Comparison of ENCODE assay signal across 12 cellular contexts in the genomic region with DNA sequence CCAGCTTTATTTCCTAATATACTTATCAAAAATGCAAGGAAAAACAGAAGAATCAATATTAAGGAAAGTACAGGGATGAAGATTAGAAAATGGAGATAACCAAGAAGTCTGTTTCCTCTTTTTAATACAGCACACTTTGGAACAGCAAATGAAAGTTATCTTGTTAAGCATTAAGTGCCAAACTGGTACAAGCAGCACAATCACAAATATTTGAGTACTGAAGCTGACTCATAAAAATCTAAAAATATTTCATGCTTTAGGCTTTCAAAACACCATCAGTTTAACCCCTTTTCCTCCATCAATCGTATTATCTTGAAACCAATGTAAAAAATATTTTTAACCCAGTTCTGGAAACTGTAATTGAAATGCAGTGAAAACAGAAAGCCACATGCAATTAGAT. TPM values are rescaled to one million over a fixed set of nuclear protein-coding genes. Genes with fewer than 3 reads are reported as not detected.
DNase-seq lines count a peak whose midpoint lies in the region; ATAC-seq, FAIRE-seq and TF ChIP-seq lines count a peak whose summit lies in the region.
"Had no signal": no experiment of that assay in that cellular context is flagged by ENCODE, and none has a peak within 500 bp of the region (broad histone marks: within the 10 kb centered on the region; RNA-seq: fewer than 3 reads in every experiment).

No MANE protein-coding gene starts in this region.

- no peak overlapping the region for H3K18ac ChIP-seq in H1 (ENCODE audit: extremely low read depth, low read length)

- H3K27me3 ChIP-seq in H1 (replicated peaks in 1 of 4; ENCODE audit: control insufficient read depth in 3 of 4, extremely low read depth in 1 of 4, insufficient read depth in 3 of 4, low read length in 3 of 4): no peaks in the 10 kb centered on the region
- H3K27me3 ChIP-seq in psoas muscle (ENCODE audit: insufficient read depth in 3 of 3, low read length in 2 of 3): no peaks in the 10 kb centered on the region
- H3K27me3 ChIP-seq: transverse colon had no signal

- H3K4me3 ChIP-seq in H1 (ENCODE audit: extremely low read depth in 1 of 4, insufficient read depth in 2 of 4, low read depth in 3 of 4, low read length in 4 of 4): peak overlapping the region in 2 of 4 experiments; percentile 5 to 97; a peak in 3 of 8 replicates
- H3K4me3 ChIP-seq in psoas muscle: peak overlapping the region; percentile 96
- H3K4me3 ChIP-seq: transverse colon had no signal

- peaks cover 67% of the 10 kb centered on the region for H3K4me1 Mint-ChIP-seq in activated CD4-positive, alpha-beta T cell treated with anti-CD3 and anti-CD28 coated beads for 36 hours
- H3K4me1 Mint-ChIP-seq in endothelial cell (ENCODE audit: unreplicated experiment): peaks cover 62% of the 10 kb centered on the region

- no peak for FAIRE-seq in H1 (lab: Jason Lieb, UNC)
- FAIRE-seq: kidney had no signal

- no peak overlapping the region for H3K27ac ChIP-seq in H1 (ENCODE audit: low read depth, low read length)
- H3K27ac ChIP-seq in psoas muscle: no peak overlapping the region

- H3K4ac ChIP-seq in H1 (replicated peaks; ENCODE audit: insufficient read length, low read depth, low read length): no peak overlapping the region

- no peak overlapping the region for H3K14ac ChIP-seq in H1 (ENCODE audit: insufficient read length)

- no peak overlapping the region for H2BK5ac ChIP-seq in H1 (ENCODE audit: low read depth, low read length)

- H3K9ac ChIP-seq in H1 (replicated peaks in 1 of 4; ENCODE audit: extremely low read depth in 1 of 4, low read depth in 3 of 4, low read length in 3 of 4): no peak overlapping the region

- peak overlapping the region; percentile 10 to 97; a peak in 3 of 4 replicates for H3K4me2 ChIP-seq in H1 (ENCODE audit: insufficient read depth in 1 of 2, low read depth in 2 of 2, low read length in 2 of 2)

- no peak overlapping the region for H4K8ac ChIP-seq in H1 (ENCODE audit: extremely low read depth, insufficient read depth, low read length)

- no peak for TF ChIP-seq POLR2A in H1 (IDR thresholded peaks at IDR 0.05; ENCODE audit: control extremely low read depth in 1 of 2, low read depth in 2 of 2, low read length in 2 of 2)

- H2BK120ac ChIP-seq in H1 (replicated peaks; ENCODE audit: low read depth, low read length): no peak overlapping the region

- H3K27me3 Mint-ChIP-seq in activated CD4-positive, alpha-beta T cell treated with anti-CD3 and anti-CD28 coated beads for 36 hours: no peaks in the 10 kb centered on the region
- H3K27me3 Mint-ChIP-seq in endothelial cell (ENCODE audit: unreplicated experiment): peaks cover 15% of the 10 kb centered on the region

- POLR2A ChIA-PET in activated CD4-positive, alpha-beta T cell treated with anti-CD3 and anti-CD28 coated beads for 36 hours (lab: Charles Lee): interaction anchor here (0.7 kb wide), 1 partner anchor 16 kb away, joined by 3 read pairs; no protein-coding TSS in a partner anchor
- POLR2A ChIA-PET in H1 (lab: Charles Lee; ENCODE audit: partially characterized antibody): interaction anchor here (1.0 kb wide), 1 partner anchor 26 kb away, joined by 4 read pairs; no protein-coding TSS in a partner anchor

- H3K56ac ChIP-seq in H1 (replicated peaks; ENCODE audit: insufficient read length, low read depth, low read length): no peak overlapping the region

- no peaks in the 10 kb centered on the region for H3K9me3 Mint-ChIP-seq in activated CD4-positive, alpha-beta T cell treated with anti-CD3 and anti-CD28 coated beads for 36 hours (ENCODE audit: low read depth)
- no peaks in the 10 kb centered on the region for H3K9me3 Mint-ChIP-seq in endothelial cell (ENCODE audit: unreplicated experiment)

- no peak for TF ChIP-seq CTCF in H1 (IDR thresholded peaks at IDR 0.05; ENCODE audit: control extremely low read depth in 1 of 3, insufficient read depth in 1 of 3, low read depth in 1 of 3, low read length in 3 of 3)
- TF ChIP-seq CTCF in psoas muscle (IDR thresholded peaks at IDR 0.05): no peak
- TF ChIP-seq CTCF in endothelial cell (IDR thresholded peaks at IDR 0.05; ENCODE audit: unreplicated experiment): no peak

- H3K9me3 ChIP-seq in H1 (ENCODE audit: insufficient read depth in 2 of 2, low read depth in 1 of 2, low read length in 1 of 2) (no peaks in the 10 kb centered on the region), psoas muscle (no peaks in the 10 kb centered on the region)
- H3K9me3 ChIP-seq: transverse colon had no signal

- peaks cover 22% of the 10 kb centered on the region for H3K36me3 Mint-ChIP-seq in activated CD4-positive, alpha-beta T cell treated with anti-CD3 and anti-CD28 coated beads for 36 hours (ENCODE audit: low read depth)
- peaks cover 7% of the 10 kb centered on the region for H3K36me3 Mint-ChIP-seq in endothelial cell (ENCODE audit: low read depth, unreplicated experiment)

- WGBS in H1 (ENCODE audit: extremely low coverage in 1 of 2, insufficient coverage in 1 of 2, insufficient read length in 1 of 2, insufficient replicate concordance in 2 of 2, low coverage in 1 of 2, low lambda C conversion rate in 2 of 2, missing lambda C conversion rate in 1 of 2), 2 experiments: 88 to 100% methylated on average over 1 of the region's 1 CpG
- 39 to 49% (median 45%) methylated on average over 1 of the region's 1 CpG for WGBS in psoas muscle, 3 donors

- H2BK20ac ChIP-seq in H1 (ENCODE audit: low read length): no peak overlapping the region

- no peak overlapping the region for H2BK15ac ChIP-seq in H1 (ENCODE audit: low read length)

- peaks cover 11% of the 10 kb centered on the region for H3K23me2 ChIP-seq in H1 (ENCODE audit: low read depth, low read length)

- no peak for TF ChIP-seq RAD21 in H1 (IDR thresholded peaks at IDR 0.05 in 1 of 2, conservative IDR thresholded peaks at IDR 0.05 in 1 of 2; ENCODE audit: low read depth in 2 of 2, low read length in 2 of 2)

- H2AK5ac ChIP-seq in H1 (ENCODE audit: low read depth, low read length): no peak overlapping the region

- H3K4me1 ChIP-seq in H1 (replicated peaks in 1 of 4; ENCODE audit: control insufficient read depth in 3 of 4, insufficient read depth in 4 of 4, low read length in 3 of 4) (peaks cover 6 to 33% (median 21%) of the 10 kb centered on the region in 4 experiments; a peak in 6 of 7 replicates), psoas muscle (peaks cover 50% of the 10 kb centered on the region)

- H3K36me3 ChIP-seq in H1 (ENCODE audit: control insufficient read depth in 2 of 4, insufficient read depth in 4 of 4, low read length in 3 of 4) (no peaks in the 10 kb centered on the region), psoas muscle (ENCODE audit: insufficient read depth in 1 of 2, low read depth in 1 of 2) (no peaks in the 10 kb centered on the region)
- H3K36me3 ChIP-seq: transverse colon had no signal

- H4K5ac ChIP-seq in H1 (ENCODE audit: insufficient read length, low read depth, low read length): no peak overlapping the region

- H3K79me2 ChIP-seq in H1 (ENCODE audit: control insufficient read depth in 1 of 2, insufficient read depth in 2 of 2, low read length in 2 of 2): peaks cover 59 to 85% of the 10 kb centered on the region in 2 experiments

- no peak overlapping the region for H3K23ac ChIP-seq in H1 (ENCODE audit: insufficient read length)

- H4K91ac ChIP-seq in H1 (replicated peaks; ENCODE audit: insufficient read length, low read length): no peak overlapping the region

- no peak for TF ChIP-seq EP300 in H1 (IDR thresholded peaks at IDR 0.05; ENCODE audit: borderline replicate concordance in 1 of 2, low read depth in 2 of 2, low read length in 2 of 2)

- H3K4me3 Mint-ChIP-seq in activated CD4-positive, alpha-beta T cell treated with anti-CD3 and anti-CD28 coated beads for 36 hours: peak overlapping the region; percentile 92
- H3K4me3 Mint-ChIP-seq in endothelial cell (ENCODE audit: unreplicated experiment): no peak overlapping the region

- no peak for ATAC-seq in activated CD4-positive, alpha-beta T cell treated with anti-CD3 and anti-CD28 coated beads for 36 hours
- no peak for ATAC-seq in psoas muscle

- H3K79me1 ChIP-seq in H1 (ENCODE audit: low read depth, low read length): peaks cover 5% of the 10 kb centered on the region; the same call in 1 of the 2 replicates

- intact Hi-C loops in activated CD4-positive, alpha-beta T cell treated with anti-CD3 and anti-CD28 coated beads for 36 hours (cut with DNase I, micrococcal nuclease): loop anchor here (2.0 to 10.0 kb wide), 3 partner anchors 15 to 1141 kb away; partner anchors contain the start of gene BNIP1 (in 1 of the 2)
- intact Hi-C loops in psoas muscle (cut with DNase I): loop anchor here in 1 of 2 donors (10.0 kb wide), 1 partner anchor 89 kb away; no protein-coding TSS in a partner anchor

- no peak overlapping the region for H2AFZ ChIP-seq in H1 (ENCODE audit: low read length)

- CTCF ChIA-PET in activated CD4-positive, alpha-beta T cell treated with anti-CD3 and anti-CD28 coated beads for 36 hours (lab: Charles Lee): interaction anchor here (0.6 to 5.5 kb wide), 6 partner anchors 10 to 290 kb away, joined by 3 to 57 read pairs (median 3); no protein-coding TSS in a partner anchor
- CTCF ChIA-PET in H1 (lab: Charles Lee; ENCODE audit: partially characterized antibody): interaction anchor here (0.8 to 4.9 kb wide), 7 partner anchors 25 to 96 kb away, joined by 3 to 33 read pairs (median 4); no protein-coding TSS in a partner anchor

- no peak for DNase-seq in activated CD4-positive, alpha-beta T cell treated with anti-CD3 and anti-CD28 coated beads for 36 hours
- no peak for DNase-seq in activated CD4-positive, alpha-beta T cell treated with anti-CD3 and anti-CD28 coated beads, Interleukin-2, amount 50 U/mL, for 4 hours
- peak; percentile 17 for DNase-seq in NAMALWA (ENCODE audit: low spot score)
- no peak for DNase-seq in H1 (ENCODE audit: low read depth in 1 of 2, low spot score in 2 of 2)
- DNase-seq in psoas muscle: no peak
- DNase-seq in endothelial cell (ENCODE audit: low spot score): no peak
- DNase-seq in cerebellar nuclear complex (lab: John Stamatoyannopoulos, UW): no peak
- DNase-seq in SK-N-DZ (ENCODE audit: low spot score): no peak
- DNase-seq: activated CD4-positive, CD25-positive, alpha-beta regulatory T cell; cortex of kidney; kidney; transverse colon had no signal

- peak overlapping the region; percentile 65 for H3K27ac Mint-ChIP-seq in activated CD4-positive, alpha-beta T cell treated with anti-CD3 and anti-CD28 coated beads for 36 hours
- no peak overlapping the region for H3K27ac Mint-ChIP-seq in endothelial cell (ENCODE audit: unreplicated experiment)

- no peak overlapping the region for H2BK12ac ChIP-seq in H1 (ENCODE audit: low read depth, low read length)

- H4K20me1 ChIP-seq in H1 (replicated peaks in 1 of 2; ENCODE audit: control insufficient read depth in 1 of 2, insufficient read depth in 2 of 2, low read length in 2 of 2): peaks cover 18 to 24% of the 10 kb centered on the region in 2 experiments

RNA-seq across cellular contexts. Expression of gene FBXW11, which starts 2.7 kb away (rescaled TPM):
- total RNA-seq in activated CD4-positive, alpha-beta T cell treated with anti-CD3 and anti-CD28 coated beads for 36 hours: 10 to 100 TPM; 33.8 to 39.5 TPM
- 75.6 and 77.2 TPM in 2 replicates for total RNA-seq in H1 (2021; fragmentation: NEBNext Ultra II Directional; extraction: Animal tissue kit (Norgen Biotek cat#: 25700))
- 41.1 and 45.0 TPM in 2 replicates for polyA plus RNA-seq in H1 (2011; rRNA removed)
- polyA plus RNA-seq in H1 (2011; cell fraction: cytosol; rRNA removed): 53.5 TPM
- 45.3 TPM for polyA plus RNA-seq in H1 (2011; cell fraction: nucleus; rRNA removed)
- polyA plus RNA-seq in H1 (2012, experiment 1 of 2): 39.7 to 54.0 TPM (median 49.6 TPM) in 4 replicates
- 15.1 TPM for polyA plus RNA-seq in H1 (2012, experiment 2 of 2)
- 28.3 TPM for polyA plus RNA-seq in H1 (2013, experiment 1 of 2)
- polyA plus RNA-seq in H1 (2013, experiment 2 of 2): 27.8 TPM
- 177 and 211 TPM in 2 replicates for polyA minus RNA-seq in H1 (2011; rRNA and poly(A)+ RNA removed)
- polyA minus RNA-seq in H1 (2011; cell fraction: cytosol; rRNA and poly(A)+ RNA removed): 70.6 TPM
- 72.6 TPM for polyA minus RNA-seq in H1 (2011; cell fraction: nucleus; rRNA and poly(A)+ RNA removed)
- total RNA-seq in psoas muscle: 10 to 100 TPM; 42.7 to 62.8 (median 55.5) TPM
- polyA plus RNA-seq in psoas muscle: 10 to 100 TPM; 14.7 to 50.1 (median 33.8) TPM
- 62.0 TPM for total RNA-seq in endothelial cell (ENCODE audit: unreplicated experiment)
- polyA plus RNA-seq in SK-N-DZ (2014; cell fraction: cytosol; rRNA removed): 56.2 and 72.9 TPM in 2 replicates
- 32.8 and 35.4 TPM in 2 replicates for polyA plus RNA-seq in SK-N-DZ (2014; cell fraction: nucleus; rRNA removed)
